ENCODE assay signal across 12 cellular contexts in the genomic region with DNA sequence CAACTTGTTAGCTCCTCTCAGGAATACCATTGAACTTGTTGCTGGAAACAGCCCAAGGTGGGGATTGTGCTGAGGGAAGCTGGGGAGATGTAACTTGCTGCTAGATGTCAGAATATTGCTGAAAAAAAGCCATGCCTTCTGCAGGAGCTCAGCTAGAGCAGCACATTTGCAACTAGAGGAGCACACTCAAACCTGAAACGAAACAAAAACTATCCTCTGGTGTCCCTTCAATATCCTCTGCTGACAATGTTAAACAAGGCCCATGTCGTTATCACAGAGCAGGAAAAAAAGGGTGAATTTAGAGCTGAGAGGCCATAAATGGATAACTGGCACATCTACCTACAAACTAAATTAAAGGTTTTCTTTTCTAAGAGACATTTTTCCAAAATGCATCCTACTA.
DNase-seq lines count a peak whose midpoint lies in the region; ATAC-seq and TF ChIP-seq lines count a peak whose summit lies in the region.
"Had no signal": no experiment of that assay in that cellular context is flagged by ENCODE, and none has a peak within 500 bp of the region (broad histone marks: within the 10 kb centered on the region; RNA-seq: fewer than 3 reads in every experiment).

No MANE protein-coding gene starts in this region.

- no peak overlapping the region for H3K4me3 ChIP-seq in coronary artery
- H3K4me3 ChIP-seq: cardiac muscle cell, pancreas had no signal

- DNase-seq in coronary artery (ENCODE audit: low spot score) (no peak), cerebellar cortex (ENCODE audit: low spot score) (no peak), erythroblast (lab: John Stamatoyannopoulos, UW) (no peak)
- DNase-seq in stimulated activated naive CD4-positive, alpha-beta T cell (lab: John Stamatoyannopoulos, UW), result no peak
- DNase-seq in activated CD4-positive, alpha-beta T cell treated with anti-CD3 and anti-CD28 coated beads, Interleukin-2, amount 50 U/mL, for 1 hour, result no peak
- DNase-seq: GOT3, left colon, pancreas had no signal

- no peak for TF ChIP-seq CTCF in coronary artery (IDR thresholded peaks at IDR 0.05)

- no peak for TF ChIP-seq POLR2A in erythroblast (IDR thresholded peaks at IDR 0.05; ENCODE audit: low read length)

- peak overlapping the region; percentile 42 to 77 for H3K27ac ChIP-seq in coronary artery
- H3K27ac ChIP-seq: cardiac muscle cell, pancreas had no signal

- ATAC-seq in GM18868 (IDR thresholded peaks at IDR 0.05; ENCODE audit: unreplicated experiment) (peak; percentile 87), GM21526 (IDR thresholded peaks at IDR 0.05; ENCODE audit: low FRiP score, unreplicated experiment) (peak; percentile 91), HG03097 (IDR thresholded peaks at IDR 0.05; ENCODE audit: low FRiP score, unreplicated experiment) (peak; percentile 88)
- ATAC-seq: left colon, pancreas had no signal
